In genomic region chr15:69224383-69224782, GRCh38 we compare ENCODE assay signal across 1 cellular context.
TF ChIP-seq lines count a peak whose summit lies in the region.

No MANE protein-coding gene starts in this region.

TF ChIP-seq in HepG2, 621 proteins besides CTCF, POLR2A, EP300 and RAD21 (continued from another document and continues in another):
- no peak for TF ChIP-seq ZNF512B (CRISPR knock-in tag; IDR thresholded peaks at IDR 0.05; ENCODE audit: borderline replicate concordance)
- no peak for TF ChIP-seq ATRX (CRISPR knock-in tag; IDR thresholded peaks at IDR 0.05; ENCODE audit: borderline replicate concordance)
- no peak for TF ChIP-seq SP2 (CRISPR knock-in tag; IDR thresholded peaks at IDR 0.05)
- no peak for TF ChIP-seq ZNF777 (CRISPR knock-in tag; IDR thresholded peaks at IDR 0.05)
- 0 out of 2 replicates have a peak, but pooled peaks have one; percentile 39 for TF ChIP-seq STAT6 (CRISPR knock-in tag; IDR thresholded peaks at IDR 0.05; ENCODE audit: borderline replicate concordance)
- TF ChIP-seq ZNF557 (CRISPR knock-in tag; IDR thresholded peaks at IDR 0.05), result no peak
- TF ChIP-seq ZNF414 (CRISPR knock-in tag; IDR thresholded peaks at IDR 0.05), result peak; percentile 67; the same call in 1 of the 2 replicates
- TF ChIP-seq ZNF556 (CRISPR knock-in tag; IDR thresholded peaks at IDR 0.05; ENCODE audit: borderline replicate concordance), result no peak
- TF ChIP-seq ZNF790 (CRISPR knock-in tag; IDR thresholded peaks at IDR 0.05; ENCODE audit: borderline replicate concordance), result no peak
- no peak for TF ChIP-seq MIER2 (CRISPR knock-in tag; IDR thresholded peaks at IDR 0.05)
- TF ChIP-seq THAP9 (CRISPR knock-in tag; IDR thresholded peaks at IDR 0.05; ENCODE audit: borderline replicate concordance), result no peak
- no peak for TF ChIP-seq FOSL1 (CRISPR knock-in tag; IDR thresholded peaks at IDR 0.05; ENCODE audit: borderline replicate concordance)
- no peak for TF ChIP-seq ZBTB46 (CRISPR knock-in tag; IDR thresholded peaks at IDR 0.05; ENCODE audit: borderline replicate concordance)
- no peak for TF ChIP-seq ZNF3 (CRISPR knock-in tag; IDR thresholded peaks at IDR 0.05)
- TF ChIP-seq GABPB1 (CRISPR knock-in tag; IDR thresholded peaks at IDR 0.05), result no peak; the same call in 1 of the 2 replicates
- no peak for TF ChIP-seq GPBP1L1 (CRISPR knock-in tag; IDR thresholded peaks at IDR 0.05)
- no peak for TF ChIP-seq HDAC6 (IDR thresholded peaks at IDR 0.05; ENCODE audit: low read depth, low read length)
- no peak for TF ChIP-seq ZNF44 (CRISPR knock-in tag; IDR thresholded peaks at IDR 0.05)
- no peak for TF ChIP-seq ZNF569 (CRISPR knock-in tag; IDR thresholded peaks at IDR 0.05; ENCODE audit: borderline replicate concordance)
- TF ChIP-seq ZBTB8A (CRISPR knock-in tag; IDR thresholded peaks at IDR 0.05; ENCODE audit: borderline replicate concordance, low read depth), result no peak
- TF ChIP-seq PTBP1 (IDR thresholded peaks at IDR 0.05; ENCODE audit: low read depth, low read length, poor library complexity, severe bottlenecking), result no peak
- TF ChIP-seq ZNF619 (CRISPR knock-in tag; IDR thresholded peaks at IDR 0.05), result no peak
- no peak; the same call in 1 of the 2 replicates for TF ChIP-seq GMEB1 (CRISPR knock-in tag; IDR thresholded peaks at IDR 0.05; ENCODE audit: borderline replicate concordance)
- TF ChIP-seq POGZ (CRISPR knock-in tag; IDR thresholded peaks at IDR 0.05), result peak; percentile 99
- TF ChIP-seq PHB2 (IDR thresholded peaks at IDR 0.05; ENCODE audit: partially characterized antibody), result no peak
- TF ChIP-seq TRAFD1 (CRISPR knock-in tag; IDR thresholded peaks at IDR 0.05; ENCODE audit: borderline replicate concordance), result no peak
- no peak for TF ChIP-seq ZNF567 (CRISPR knock-in tag; IDR thresholded peaks at IDR 0.05; ENCODE audit: borderline replicate concordance)
- TF ChIP-seq ZNF329 (CRISPR knock-in tag; IDR thresholded peaks at IDR 0.05; ENCODE audit: low read depth), result no peak
- TF ChIP-seq MXI1 (IDR thresholded peaks at IDR 0.05; ENCODE audit: borderline replicate concordance, low read depth, low read length), result peak; percentile 63; the same call in 1 of the 3 replicates
- no peak for TF ChIP-seq CENPX (CRISPR knock-in tag; IDR thresholded peaks at IDR 0.05)
- peak; percentile 75 for TF ChIP-seq ATF2 (CRISPR knock-in tag; IDR thresholded peaks at IDR 0.05)
- peak; percentile 72; the same call in 1 of the 2 replicates for TF ChIP-seq IKZF5 (CRISPR knock-in tag; IDR thresholded peaks at IDR 0.05)
- TF ChIP-seq PRDM4 (CRISPR knock-in tag; IDR thresholded peaks at IDR 0.05; ENCODE audit: borderline replicate concordance), result no peak
- TF ChIP-seq REPIN1 (CRISPR knock-in tag; IDR thresholded peaks at IDR 0.05; ENCODE audit: borderline replicate concordance, low read depth), result peak; percentile 69; the same call in 1 of the 2 replicates
